1 cellular context compared by ENCODE assay signal in the genomic region with DNA sequence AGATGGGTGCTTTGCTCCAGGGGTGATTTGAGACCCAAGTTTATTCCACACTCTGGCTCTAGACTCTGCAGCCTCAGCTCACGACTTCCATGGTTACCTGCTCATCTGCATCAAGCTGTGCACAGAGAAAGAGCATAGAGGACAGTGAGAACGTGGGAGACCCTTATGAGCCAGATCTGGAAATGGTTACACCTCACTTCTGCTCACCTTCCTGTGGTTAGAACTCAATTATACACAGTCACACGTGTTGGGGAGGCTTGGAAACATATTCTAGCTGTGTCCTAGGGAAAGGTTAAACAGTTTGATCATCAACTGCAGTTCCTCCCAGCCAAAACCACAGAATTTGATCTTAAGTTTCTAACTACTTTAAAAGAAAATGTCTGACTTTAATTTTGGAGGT.
TF ChIP-seq lines count a peak whose summit lies in the region.

No MANE protein-coding gene starts in this region.

TF ChIP-seq in GM12878, 131 proteins besides CTCF, POLR2A, EP300 and RAD21:
- TF ChIP-seq TARDBP (IDR thresholded peaks at IDR 0.05; ENCODE audit: borderline replicate concordance) (no peak), RUNX3 (IDR thresholded peaks at IDR 0.05; ENCODE audit: low read length) (peak; percentile 55), E2F4 (IDR thresholded peaks at IDR 0.05; ENCODE audit: low read depth, low read length) (no peak), SMC3 (IDR thresholded peaks at IDR 0.05; ENCODE audit: borderline replicate concordance, low read length) (no peak)
TF ChIP-seq in GM12878: peak in this region for 1.
